In the genomic region with DNA sequence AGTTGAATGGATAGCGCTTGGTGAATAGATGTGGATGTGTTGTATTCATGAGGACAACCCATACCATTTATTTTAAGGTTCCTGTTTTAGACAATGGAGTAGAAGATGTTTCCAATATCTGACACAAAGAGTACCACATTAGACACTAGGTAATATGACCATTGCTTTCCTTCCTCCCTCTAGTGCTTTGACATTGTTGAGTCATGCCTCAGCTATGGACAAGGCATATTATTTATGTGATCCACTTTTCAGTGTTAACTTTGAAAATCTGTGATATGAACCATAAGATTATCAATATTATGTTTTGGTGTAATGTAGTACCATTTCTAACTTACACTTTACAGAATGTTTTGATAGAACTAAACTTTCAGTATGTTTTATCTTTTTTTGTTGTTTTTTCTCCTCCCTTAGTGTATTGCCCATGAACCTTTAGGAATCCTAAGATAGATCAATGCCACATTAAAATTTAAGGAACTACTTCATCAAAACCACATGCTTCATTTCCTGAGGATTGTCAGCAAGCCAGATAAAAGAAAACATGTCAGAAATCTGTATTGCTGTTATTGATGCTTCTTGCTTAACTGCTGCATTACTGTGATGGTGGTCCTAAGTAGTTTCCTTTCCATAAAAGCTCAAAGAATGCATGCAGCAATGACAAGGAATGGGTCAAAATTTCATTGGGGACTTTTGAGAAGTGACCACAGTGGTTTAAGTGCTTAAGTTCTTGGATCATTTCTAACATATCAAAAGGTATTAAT, we compare ENCODE assay signal across 1 cellular context.
TF ChIP-seq lines count a peak whose summit lies in the region.

No MANE protein-coding gene starts in this region.

TF ChIP-seq in GM23338, 12 proteins besides CTCF, POLR2A, EP300 and RAD21:
- no peak for TF ChIP-seq STAT1 (IDR thresholded peaks at IDR 0.05; ENCODE audit: unreplicated experiment)
- no peak for TF ChIP-seq NANOG (IDR thresholded peaks at IDR 0.05; ENCODE audit: borderline replicate concordance)
- TF ChIP-seq ZNF114 (CRISPR knock-in tag; IDR thresholded peaks at IDR 0.05) = no peak
- no peak for TF ChIP-seq EZH2phosphoT487 (IDR thresholded peaks at IDR 0.05; ENCODE audit: unreplicated experiment)
- TF ChIP-seq, protein P1, sequence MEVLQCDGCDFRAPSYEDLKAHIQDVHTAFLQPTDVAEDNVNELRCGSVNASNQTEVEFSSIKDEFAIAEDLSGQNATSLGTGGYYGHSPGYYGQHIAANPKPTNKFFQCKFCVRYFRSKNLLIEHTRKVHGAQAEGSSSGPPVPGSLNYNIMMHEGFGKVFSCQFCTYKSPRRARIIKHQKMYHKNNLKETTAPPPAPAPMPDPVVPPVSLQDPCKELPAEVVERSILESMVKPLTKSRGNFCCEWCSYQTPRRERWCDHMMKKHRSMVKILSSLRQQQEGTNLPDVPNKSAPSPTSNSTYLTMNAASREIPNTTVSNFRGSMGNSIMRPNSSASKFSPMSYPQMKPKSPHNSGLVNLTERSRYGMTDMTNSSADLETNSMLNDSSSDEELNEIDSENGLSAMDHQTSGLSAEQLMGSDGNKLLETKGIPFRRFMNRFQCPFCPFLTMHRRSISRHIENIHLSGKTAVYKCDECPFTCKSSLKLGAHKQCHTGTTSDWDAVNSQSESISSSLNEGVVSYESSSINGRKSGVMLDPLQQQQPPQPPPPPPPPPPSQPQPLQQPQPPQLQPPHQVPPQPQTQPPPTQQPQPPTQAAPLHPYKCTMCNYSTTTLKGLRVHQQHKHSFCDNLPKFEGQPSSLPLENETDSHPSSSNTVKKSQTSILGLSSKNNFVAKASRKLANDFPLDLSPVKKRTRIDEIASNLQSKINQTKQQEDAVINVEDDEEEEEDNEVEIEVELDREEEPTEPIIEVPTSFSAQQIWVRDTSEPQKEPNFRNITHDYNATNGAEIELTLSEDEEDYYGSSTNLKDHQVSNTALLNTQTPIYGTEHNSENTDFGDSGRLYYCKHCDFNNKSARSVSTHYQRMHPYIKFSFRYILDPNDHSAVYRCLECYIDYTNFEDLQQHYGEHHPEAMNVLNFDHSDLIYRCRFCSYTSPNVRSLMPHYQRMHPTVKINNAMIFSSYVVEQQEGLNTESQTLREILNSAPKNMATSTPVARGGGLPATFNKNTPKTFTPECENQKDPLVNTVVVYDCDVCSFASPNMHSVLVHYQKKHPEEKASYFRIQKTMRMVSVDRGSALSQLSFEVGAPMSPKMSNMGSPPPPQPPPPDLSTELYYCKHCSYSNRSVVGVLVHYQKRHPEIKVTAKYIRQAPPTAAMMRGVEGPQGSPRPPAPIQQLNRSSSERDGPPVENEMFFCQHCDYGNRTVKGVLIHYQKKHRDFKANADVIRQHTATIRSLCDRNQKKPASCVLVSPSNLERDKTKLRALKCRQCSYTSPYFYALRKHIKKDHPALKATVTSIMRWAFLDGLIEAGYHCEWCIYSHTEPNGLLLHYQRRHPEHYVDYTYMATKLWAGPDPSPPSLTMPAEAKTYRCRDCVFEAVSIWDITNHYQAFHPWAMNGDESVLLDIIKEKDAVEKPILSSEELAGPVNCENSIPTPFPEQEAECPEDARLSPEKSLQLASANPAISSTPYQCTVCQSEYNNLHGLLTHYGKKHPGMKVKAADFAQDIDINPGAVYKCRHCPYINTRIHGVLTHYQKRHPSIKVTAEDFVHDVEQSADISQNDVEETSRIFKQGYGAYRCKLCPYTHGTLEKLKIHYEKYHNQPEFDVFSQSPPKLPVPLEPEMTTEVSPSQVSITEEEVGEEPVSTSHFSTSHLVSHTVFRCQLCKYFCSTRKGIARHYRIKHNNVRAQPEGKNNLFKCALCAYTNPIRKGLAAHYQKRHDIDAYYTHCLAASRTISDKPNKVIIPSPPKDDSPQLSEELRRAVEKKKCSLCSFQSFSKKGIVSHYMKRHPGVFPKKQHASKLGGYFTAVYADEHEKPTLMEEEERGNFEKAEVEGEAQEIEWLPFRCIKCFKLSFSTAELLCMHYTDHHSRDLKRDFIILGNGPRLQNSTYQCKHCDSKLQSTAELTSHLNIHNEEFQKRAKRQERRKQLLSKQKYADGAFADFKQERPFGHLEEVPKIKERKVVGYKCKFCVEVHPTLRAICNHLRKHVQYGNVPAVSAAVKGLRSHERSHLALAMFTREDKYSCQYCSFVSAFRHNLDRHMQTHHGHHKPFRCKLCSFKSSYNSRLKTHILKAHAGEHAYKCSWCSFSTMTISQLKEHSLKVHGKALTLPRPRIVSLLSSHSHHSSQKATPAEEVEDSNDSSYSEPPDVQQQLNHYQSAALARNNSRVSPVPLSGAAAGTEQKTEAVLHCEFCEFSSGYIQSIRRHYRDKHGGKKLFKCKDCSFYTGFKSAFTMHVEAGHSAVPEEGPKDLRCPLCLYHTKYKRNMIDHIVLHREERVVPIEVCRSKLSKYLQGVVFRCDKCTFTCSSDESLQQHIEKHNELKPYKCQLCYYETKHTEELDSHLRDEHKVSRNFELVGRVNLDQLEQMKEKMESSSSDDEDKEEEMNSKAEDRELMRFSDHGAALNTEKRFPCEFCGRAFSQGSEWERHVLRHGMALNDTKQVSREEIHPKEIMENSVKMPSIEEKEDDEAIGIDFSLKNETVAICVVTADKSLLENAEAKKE (CRISPR knock-in tag; IDR thresholded peaks at IDR 0.05) = no peak
- TF ChIP-seq ZNF331 (CRISPR knock-in tag; IDR thresholded peaks at IDR 0.05; ENCODE audit: low read depth) = no peak
- TF ChIP-seq, protein P2, sequence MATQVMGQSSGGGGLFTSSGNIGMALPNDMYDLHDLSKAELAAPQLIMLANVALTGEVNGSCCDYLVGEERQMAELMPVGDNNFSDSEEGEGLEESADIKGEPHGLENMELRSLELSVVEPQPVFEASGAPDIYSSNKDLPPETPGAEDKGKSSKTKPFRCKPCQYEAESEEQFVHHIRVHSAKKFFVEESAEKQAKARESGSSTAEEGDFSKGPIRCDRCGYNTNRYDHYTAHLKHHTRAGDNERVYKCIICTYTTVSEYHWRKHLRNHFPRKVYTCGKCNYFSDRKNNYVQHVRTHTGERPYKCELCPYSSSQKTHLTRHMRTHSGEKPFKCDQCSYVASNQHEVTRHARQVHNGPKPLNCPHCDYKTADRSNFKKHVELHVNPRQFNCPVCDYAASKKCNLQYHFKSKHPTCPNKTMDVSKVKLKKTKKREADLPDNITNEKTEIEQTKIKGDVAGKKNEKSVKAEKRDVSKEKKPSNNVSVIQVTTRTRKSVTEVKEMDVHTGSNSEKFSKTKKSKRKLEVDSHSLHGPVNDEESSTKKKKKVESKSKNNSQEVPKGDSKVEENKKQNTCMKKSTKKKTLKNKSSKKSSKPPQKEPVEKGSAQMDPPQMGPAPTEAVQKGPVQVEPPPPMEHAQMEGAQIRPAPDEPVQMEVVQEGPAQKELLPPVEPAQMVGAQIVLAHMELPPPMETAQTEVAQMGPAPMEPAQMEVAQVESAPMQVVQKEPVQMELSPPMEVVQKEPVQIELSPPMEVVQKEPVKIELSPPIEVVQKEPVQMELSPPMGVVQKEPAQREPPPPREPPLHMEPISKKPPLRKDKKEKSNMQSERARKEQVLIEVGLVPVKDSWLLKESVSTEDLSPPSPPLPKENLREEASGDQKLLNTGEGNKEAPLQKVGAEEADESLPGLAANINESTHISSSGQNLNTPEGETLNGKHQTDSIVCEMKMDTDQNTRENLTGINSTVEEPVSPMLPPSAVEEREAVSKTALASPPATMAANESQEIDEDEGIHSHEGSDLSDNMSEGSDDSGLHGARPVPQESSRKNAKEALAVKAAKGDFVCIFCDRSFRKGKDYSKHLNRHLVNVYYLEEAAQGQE (IDR thresholded peaks at IDR 0.05; ENCODE audit: unreplicated experiment) = no peak
- TF ChIP-seq, protein P3, sequence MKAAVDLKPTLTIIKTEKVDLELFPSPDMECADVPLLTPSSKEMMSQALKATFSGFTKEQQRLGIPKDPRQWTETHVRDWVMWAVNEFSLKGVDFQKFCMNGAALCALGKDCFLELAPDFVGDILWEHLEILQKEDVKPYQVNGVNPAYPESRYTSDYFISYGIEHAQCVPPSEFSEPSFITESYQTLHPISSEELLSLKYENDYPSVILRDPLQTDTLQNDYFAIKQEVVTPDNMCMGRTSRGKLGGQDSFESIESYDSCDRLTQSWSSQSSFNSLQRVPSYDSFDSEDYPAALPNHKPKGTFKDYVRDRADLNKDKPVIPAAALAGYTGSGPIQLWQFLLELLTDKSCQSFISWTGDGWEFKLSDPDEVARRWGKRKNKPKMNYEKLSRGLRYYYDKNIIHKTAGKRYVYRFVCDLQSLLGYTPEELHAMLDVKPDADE (IDR thresholded peaks at IDR 0.05) = no peak
- TF ChIP-seq JUNB (IDR thresholded peaks at IDR 0.05; ENCODE audit: unreplicated experiment) = no peak
- no peak for TF ChIP-seq EZH2 (IDR thresholded peaks at IDR 0.05; ENCODE audit: low read depth, unreplicated experiment)
